In genomic region chr14:92666251-92666650, GRCh38 we compare ENCODE assay signal across 18 cellular contexts.
DNase-seq lines count a peak whose midpoint lies in the region; ATAC-seq and TF ChIP-seq lines count a peak whose summit lies in the region.
"Had no signal": no experiment of that assay in that cellular context is flagged by ENCODE, and none has a peak within 500 bp of the region (broad histone marks: within the 10 kb centered on the region; RNA-seq: fewer than 3 reads in every experiment).

No MANE protein-coding gene starts in this region.

- no peaks in the 10 kb centered on the region for H3K9me3 Mint-ChIP-seq in activated CD4-positive, alpha-beta T cell treated with anti-CD3 and anti-CD28 coated beads, Interleukin-2, amount 10 ng/mL, durations not matched to agents 7 days and 5 days
- H3K9me3 Mint-ChIP-seq in effector memory CD8-positive, alpha-beta T cell = no peaks in the 10 kb centered on the region
- H3K9me3 Mint-ChIP-seq: mesothelial cell of epicardium had no signal

- H3K27me3 ChIP-seq in spleen (replicated peaks in 1 of 7) = no peaks in the 10 kb centered on the region
- no peaks in the 10 kb centered on the region for H3K27me3 ChIP-seq in A673 (replicated peaks; ENCODE audit: insufficient read depth, low read depth, low read length, poor library complexity)
- H3K27me3 ChIP-seq: body of pancreas, dorsolateral prefrontal cortex, heart left ventricle had no signal

- peak overlapping the region in 1 of 8 donors; percentile 38 for H3K4me3 ChIP-seq in spleen
- H3K4me3 ChIP-seq in A673 (ENCODE audit: low read depth, low read length, poor library complexity, severe bottlenecking) = no peak overlapping the region
- H3K4me3 ChIP-seq: body of pancreas, dorsolateral prefrontal cortex, heart left ventricle, PC-9, SK-N-MC had no signal

- no peak overlapping the region for H3K4me3 Mint-ChIP-seq in activated CD4-positive, alpha-beta T cell treated with anti-CD3 and anti-CD28 coated beads, Interleukin-2, amount 10 ng/mL, durations not matched to agents 7 days and 5 days
- H3K4me3 Mint-ChIP-seq in effector memory CD8-positive, alpha-beta T cell = no peak overlapping the region
- H3K4me3 Mint-ChIP-seq: mesothelial cell of epicardium had no signal

- 84 to 92% (median 90%) methylated on average over 8 to 9 of the region's 9 CpGs for WGBS in spleen, 5 donors

- H3K4me1 Mint-ChIP-seq in activated CD4-positive, alpha-beta T cell treated with anti-CD3 and anti-CD28 coated beads, Interleukin-2, amount 10 ng/mL, durations not matched to agents 7 days and 5 days = peaks cover 58% of the 10 kb centered on the region
- peaks cover 40 to 46% of the 10 kb centered on the region in 2 donors for H3K4me1 Mint-ChIP-seq in effector memory CD8-positive, alpha-beta T cell (ENCODE audit: low read depth in 2 of 2)
- H3K4me1 Mint-ChIP-seq: mesothelial cell of epicardium had no signal

- no peak for ATAC-seq in effector memory CD8-positive, alpha-beta T cell (replicated peaks)
- ATAC-seq: body of pancreas had no signal

- BruUV-seq in A673 (replicated peaks; lab: Mats Ljungman, UMichigan) = no TSS peak

- H3K36me3 Mint-ChIP-seq in activated CD4-positive, alpha-beta T cell treated with anti-CD3 and anti-CD28 coated beads, Interleukin-2, amount 10 ng/mL, durations not matched to agents 7 days and 5 days (ENCODE audit: low read depth) = peaks cover 86% of the 10 kb centered on the region
- H3K36me3 Mint-ChIP-seq in effector memory CD8-positive, alpha-beta T cell (ENCODE audit: insufficient read depth) = peaks cover 61% of the 10 kb centered on the region

- peak overlapping the region; percentile 55 for H3K27ac ChIP-seq in KOPT-K1 (ENCODE audit: low read depth, low read length, poor library complexity, severe bottlenecking)
- peak overlapping the region in 7 of 8 donors; percentile 53 to 96 (median 80) for H3K27ac ChIP-seq in spleen
- no peak overlapping the region for H3K27ac ChIP-seq in A673 (ENCODE audit: low read depth, low read length, poor library complexity, severe bottlenecking)
- H3K27ac ChIP-seq: PC-9, SK-N-MC had no signal

- POLR2A ChIA-PET in activated CD4-positive, alpha-beta T cell treated with anti-CD3 and anti-CD28 coated beads, Interleukin-2, amount 10 ng/mL, durations not matched to agents 7 days and 5 days (lab: Charles Lee) = no interaction called here
- POLR2A ChIA-PET in A673 (lab: Charles Lee; ENCODE audit: low non-redundant PET) = no interaction called here

- H3K36me3 ChIP-seq in KOPT-K1 (ENCODE audit: insufficient read depth, low read length) (peaks cover 71% of the 10 kb centered on the region), spleen (peaks cover 0 to 94% (median 33%) of the 10 kb centered on the region in 6 donors), A673 (ENCODE audit: insufficient read depth, low read length, poor library complexity, severe bottlenecking) (no peaks in the 10 kb centered on the region)

- H3K27ac Mint-ChIP-seq in activated CD4-positive, alpha-beta T cell treated with anti-CD3 and anti-CD28 coated beads, Interleukin-2, amount 10 ng/mL, durations not matched to agents 7 days and 5 days = peak overlapping the region; percentile 34
- H3K27ac Mint-ChIP-seq in effector memory CD8-positive, alpha-beta T cell = peak overlapping the region; percentile 85 to 87
- H3K27ac Mint-ChIP-seq: mesothelial cell of epicardium had no signal

- CTCF ChIA-PET in activated CD4-positive, alpha-beta T cell treated with anti-CD3 and anti-CD28 coated beads, Interleukin-2, amount 10 ng/mL, durations not matched to agents 7 days and 5 days (lab: Charles Lee) = interaction anchor here (0.7 to 1.8 kb wide), 2 partner anchors 13 to 465 kb away, joined by 3 to 6 read pairs; no protein-coding TSS in a partner anchor
- CTCF ChIA-PET in A673 (lab: Charles Lee) = no interaction called here

- H3K27me3 Mint-ChIP-seq in activated CD4-positive, alpha-beta T cell treated with anti-CD3 and anti-CD28 coated beads, Interleukin-2, amount 10 ng/mL, durations not matched to agents 7 days and 5 days = no peaks in the 10 kb centered on the region
- no peaks in the 10 kb centered on the region for H3K27me3 Mint-ChIP-seq in effector memory CD8-positive, alpha-beta T cell

- no peak for TF ChIP-seq POLR2A in spleen (IDR thresholded peaks at IDR 0.05)

- intact Hi-C loops in spleen (cut with DNase I; ENCODE audit: low total_unique reads) = no loop called here
- intact Hi-C loops in A673 (cut with micrococcal nuclease; ENCODE audit: unreplicated experiment) = no loop called here

- peaks cover 10 to 99% (median 63%) of the 10 kb centered on the region in 6 donors for H3K4me1 ChIP-seq in spleen
- no peaks in the 10 kb centered on the region for H3K4me1 ChIP-seq in A673 (ENCODE audit: insufficient read depth, low read length, poor library complexity, severe bottlenecking)
- H3K4me1 ChIP-seq: body of pancreas had no signal

- H3K9me3 ChIP-seq in KOPT-K1 (ENCODE audit: insufficient read depth, low read length, poor library complexity, severe bottlenecking) = no peaks in the 10 kb centered on the region
- H3K9me3 ChIP-seq in spleen = no peaks in the 10 kb centered on the region
- no peaks in the 10 kb centered on the region for H3K9me3 ChIP-seq in A673 (ENCODE audit: low read depth, low read length, poor library complexity, severe bottlenecking)
- H3K9me3 ChIP-seq: body of pancreas, heart left ventricle had no signal

- TF ChIP-seq CTCF in spleen (IDR thresholded peaks at IDR 0.05 in 8 of 11, conservative IDR thresholded peaks at IDR 0.05 in 3 of 11) = no peak
- TF ChIP-seq CTCF in A673 (conservative IDR thresholded peaks at IDR 0.05; ENCODE audit: low read depth, low read length) = no peak

- no peak for DNase-seq in activated CD4-positive, alpha-beta T cell treated with anti-CD3 and anti-CD28 coated beads, Interleukin-2, amount 10 ng/mL, durations not matched to agents 7 days and 5 days
- no peak for DNase-seq in activated CD4-positive, alpha-beta T cell treated with anti-CD3 and anti-CD28 coated beads for 4 hours
- no peak for DNase-seq in effector memory CD8-positive, alpha-beta T cell
- DNase-seq in spleen (no peak), NCI-H2196 (lab: John Stamatoyannopoulos, UW; ENCODE audit: unreplicated experiment) (no peak), DMS153 treated with DMSO at 0.1 percent for 48 hours (lab: John Stamatoyannopoulos, UW; ENCODE audit: unreplicated experiment) (no peak), A673 (ENCODE audit: low spot score) (no peak)
- DNase-seq: activated gamma-delta T cell, body of pancreas, dorsolateral prefrontal cortex, EL, heart left ventricle, NCI-H1048, NCI-H69, PC-9 had no signal
